Comparison of ENCODE assay signal across 8 cellular contexts in the genomic region with DNA sequence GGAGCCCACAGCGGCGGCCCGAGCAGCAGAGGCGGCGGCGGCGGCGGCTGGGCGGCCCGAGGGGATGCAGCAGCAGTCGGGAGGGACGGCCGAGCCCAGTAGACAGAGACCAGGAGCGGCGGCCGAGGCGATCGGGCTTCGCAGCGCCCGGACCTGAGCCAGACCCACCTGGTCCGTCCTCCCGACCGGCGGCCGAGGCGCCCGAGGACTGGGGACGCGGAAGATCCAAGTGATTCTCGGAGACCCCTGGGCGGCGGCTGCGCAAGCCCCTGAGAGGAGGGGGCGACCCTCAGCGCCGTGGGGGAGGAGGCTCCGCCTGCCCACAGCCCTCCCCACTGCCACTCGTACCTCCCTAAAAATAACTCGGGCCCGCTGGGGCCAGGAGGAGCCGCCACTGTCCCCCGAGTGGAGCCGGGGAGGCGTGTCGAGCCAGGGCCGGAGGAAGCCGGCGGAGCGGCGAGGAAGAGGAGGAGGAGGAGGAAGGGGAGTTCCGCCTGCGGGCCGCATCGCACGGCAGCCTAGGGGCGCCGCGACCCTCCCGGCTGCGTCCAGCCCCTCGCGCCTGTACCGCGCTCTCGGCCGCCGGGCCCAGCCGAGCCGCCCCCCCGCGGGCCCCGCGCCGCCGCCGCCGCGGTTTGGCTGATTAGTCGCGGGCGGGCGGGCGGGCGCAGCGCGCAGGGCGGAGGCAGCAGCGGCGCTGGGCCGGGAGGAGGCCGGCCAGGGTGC. TPM values are rescaled to one million over a fixed set of nuclear protein-coding genes. Genes with fewer than 3 reads are reported as not detected.
DNase-seq lines count a peak whose midpoint lies in the region; ATAC-seq and TF ChIP-seq lines count a peak whose summit lies in the region.

No MANE protein-coding gene starts in this region.

- POLR2A ChIA-PET in activated CD4-positive, alpha-beta memory T cell treated with anti-CD3 and anti-CD28 coated beads, Interleukin-2, amount 10 ng/mL, durations not matched to agents 7 days and 5 days (lab: Charles Lee), result interaction anchor here (0.8 to 2.0 kb wide), 4 partner anchors 13 to 432 kb away, joined by 3 to 5 read pairs (median 3); partner anchors contain the start of gene FNIP2

- no peak overlapping the region for H4K5ac ChIP-seq in H9 (ENCODE audit: insufficient read length, low read depth, low read length)

- no peaks in the 10 kb centered on the region for H4K20me1 ChIP-seq in H9 (ENCODE audit: control insufficient read depth, insufficient read depth, insufficient read length)

- H3K14ac ChIP-seq in H9 (ENCODE audit: insufficient read depth, low read length), result peak overlapping the region; percentile 66

- H2BK15ac ChIP-seq in H9 (ENCODE audit: low read depth, low read length), result no peak overlapping the region

- peaks cover 7% of the 10 kb centered on the region; the same call in 1 of the 2 replicates for H3K4me1 ChIP-seq in H9 (ENCODE audit: insufficient read depth, low read length)

- TF ChIP-seq CTCF in GM12865 (IDR thresholded peaks at IDR 0.05; ENCODE audit: insufficient read depth, low read depth, low read length, missing control alignments) (no peak), H9 (conservative IDR thresholded peaks at IDR 0.05) (no peak), LNCaP clone FGC (IDR thresholded peaks at IDR 0.05; ENCODE audit: control insufficient read depth, extremely low read depth, insufficient read depth) (no peak)

- H3K9me3 Mint-ChIP-seq in H9, result no peaks in the 10 kb centered on the region; a peak in 2 of 5 replicates
- H3K9me3 Mint-ChIP-seq in activated CD4-positive, alpha-beta memory T cell treated with anti-CD3 and anti-CD28 coated beads, Interleukin-2, amount 10 ng/mL, durations not matched to agents 7 days and 5 days, result no peaks in the 10 kb centered on the region
- no peaks in the 10 kb centered on the region for H3K9me3 Mint-ChIP-seq in stimulated activated naive B cell treated with anti-CD40 and anti-IgM and Interleukin-4, amounts not matched to agents 10 μg/mL and 1 μg/mL and 100 μg/mL, for 72 hours

- CTCF ChIA-PET in activated CD4-positive, alpha-beta memory T cell treated with anti-CD3 and anti-CD28 coated beads, Interleukin-2, amount 10 ng/mL, durations not matched to agents 7 days and 5 days (lab: Charles Lee), result no interaction called here

- H3K27me3 ChIP-seq in H9 (ENCODE audit: insufficient read depth, low read length), result no peaks in the 10 kb centered on the region

- H2BK12ac ChIP-seq in H9 (ENCODE audit: insufficient read length, low read depth, low read length), result no peak overlapping the region

- no peak overlapping the region for H2AK5ac ChIP-seq in H9 (ENCODE audit: insufficient read length, low read length)

- peak overlapping the region; percentile 94 for H3K4me3 ChIP-seq in GM12865 (ENCODE audit: low read depth, low read length)
- peak overlapping the region; percentile 85 for H3K4me3 ChIP-seq in LNCaP clone FGC (ENCODE audit: low read depth, low read length)

- no CpG with 5 or more reads among the region's 92 CpGs for whole genome bisulfite sequencing in H9 (ENCODE audit: extremely low coverage, insufficient read length, low lambda C conversion rate)

- peak; percentile 32 to 37 for ATAC-seq in stimulated activated naive B cell treated with anti-CD40 and anti-IgM and Interleukin-4, amounts not matched to agents 10 μg/mL and 1 μg/mL and 100 μg/mL, for 72 hours (replicated peaks)

- no peak overlapping the region for H3K56ac ChIP-seq in H9 (ENCODE audit: insufficient read length, low read depth, low read length)

- H3K27ac ChIP-seq in H9 (ENCODE audit: insufficient read length, low read depth, low read length), result no peak overlapping the region

- H3K9ac ChIP-seq in H9 (ENCODE audit: extremely low read depth, insufficient read length, low read length), result peak overlapping the region; percentile 81

- peak overlapping the region; percentile 91 for H3K4me2 ChIP-seq in H9 (ENCODE audit: insufficient read depth, insufficient read length, low read length)

- peak overlapping the region; percentile 93 for H3K18ac ChIP-seq in H9 (ENCODE audit: insufficient read length, low read depth, low read length)

- no peak overlapping the region for H4K91ac ChIP-seq in H9 (ENCODE audit: insufficient read length, low read depth, low read length)

- H3K79me1 ChIP-seq in H9 (ENCODE audit: insufficient read depth, low read depth, low read length, poor library complexity, severe bottlenecking), result peaks cover 5% of the 10 kb centered on the region

- no peak overlapping the region for H3K23ac ChIP-seq in H9 (ENCODE audit: insufficient read length, low read depth, low read length)

- H3K79me2 ChIP-seq in H9 (ENCODE audit: insufficient read depth, low read length), result peaks cover 14% of the 10 kb centered on the region; the same call in 1 of the 2 replicates

- DNase-seq in GM12865 (ENCODE audit: low read depth) (peak; percentile 54), H9 (peak; percentile 46), LNCaP clone FGC (ENCODE audit: low read depth) (no peak), medulla oblongata (ENCODE audit: extremely low spot score) (peak; percentile 52), OCI-M2 (lab: John Stamatoyannopoulos, UW; ENCODE audit: unreplicated experiment) (no peak)
- peak; percentile 53 for DNase-seq in activated CD4-positive, alpha-beta memory T cell treated with anti-CD3 and anti-CD28 coated beads, Interleukin-2, amount 10 ng/mL, durations not matched to agents 7 days and 5 days
- DNase-seq in effector CD8-positive, alpha-beta T cell (lab: John Stamatoyannopoulos, UW), result peak; percentile 14
- DNase-seq in stimulated activated naive B cell treated with anti-CD40 and anti-IgM and Interleukin-4, amounts not matched to agents 10 μg/mL and 1 μg/mL and 100 μg/mL, for 72 hours, result peak; percentile 44

- H3K27ac Mint-ChIP-seq in H9, result no peak overlapping the region
- no peak overlapping the region for H3K27ac Mint-ChIP-seq in activated CD4-positive, alpha-beta memory T cell treated with anti-CD3 and anti-CD28 coated beads, Interleukin-2, amount 10 ng/mL, durations not matched to agents 7 days and 5 days
- H3K27ac Mint-ChIP-seq in stimulated activated naive B cell treated with anti-CD40 and anti-IgM and Interleukin-4, amounts not matched to agents 10 μg/mL and 1 μg/mL and 100 μg/mL, for 72 hours, result peak overlapping the region; percentile 77

- H2BK120ac ChIP-seq in H9 (ENCODE audit: low read depth, low read length, poor library complexity, severe bottlenecking), result no peak overlapping the region

- H2BK20ac ChIP-seq in H9 (ENCODE audit: low read depth, low read length, poor library complexity, severe bottlenecking), result no peak overlapping the region

- H3K36me3 Mint-ChIP-seq in H9 (ENCODE audit: insufficient read depth in 1 of 3, low read depth in 3 of 3), result peaks cover 0 to 4% (median 0%) of the 10 kb centered on the region in 3 experiments; a peak in 1 of 7 replicates
- H3K36me3 Mint-ChIP-seq in activated CD4-positive, alpha-beta memory T cell treated with anti-CD3 and anti-CD28 coated beads, Interleukin-2, amount 10 ng/mL, durations not matched to agents 7 days and 5 days (ENCODE audit: low read depth), result peaks cover 5% of the 10 kb centered on the region
- peaks cover 0 to 1% of the 10 kb centered on the region in 2 donors for H3K36me3 Mint-ChIP-seq in stimulated activated naive B cell treated with anti-CD40 and anti-IgM and Interleukin-4, amounts not matched to agents 10 μg/mL and 1 μg/mL and 100 μg/mL, for 72 hours

- H3K27me3 Mint-ChIP-seq in H9 (ENCODE audit: low read depth), result peaks cover 16% of the 10 kb centered on the region
- H3K27me3 Mint-ChIP-seq in activated CD4-positive, alpha-beta memory T cell treated with anti-CD3 and anti-CD28 coated beads, Interleukin-2, amount 10 ng/mL, durations not matched to agents 7 days and 5 days, result peaks cover 6% of the 10 kb centered on the region
- H3K27me3 Mint-ChIP-seq in stimulated activated naive B cell treated with anti-CD40 and anti-IgM and Interleukin-4, amounts not matched to agents 10 μg/mL and 1 μg/mL and 100 μg/mL, for 72 hours, result peaks cover 16 to 19% of the 10 kb centered on the region in 2 donors

- no peaks in the 10 kb centered on the region for H3K9me3 ChIP-seq in H9 (ENCODE audit: control insufficient read depth, low read depth, low read length)

- no peak overlapping the region for H2BK5ac ChIP-seq in H9 (ENCODE audit: insufficient read length, low read length)

- peaks cover 32 to 39% of the 10 kb centered on the region in 2 experiments for H3K4me1 Mint-ChIP-seq in H9
- peaks cover 56% of the 10 kb centered on the region for H3K4me1 Mint-ChIP-seq in activated CD4-positive, alpha-beta memory T cell treated with anti-CD3 and anti-CD28 coated beads, Interleukin-2, amount 10 ng/mL, durations not matched to agents 7 days and 5 days
- peaks cover 31 to 43% of the 10 kb centered on the region in 2 donors for H3K4me1 Mint-ChIP-seq in stimulated activated naive B cell treated with anti-CD40 and anti-IgM and Interleukin-4, amounts not matched to agents 10 μg/mL and 1 μg/mL and 100 μg/mL, for 72 hours

- no peak overlapping the region for H2AFZ ChIP-seq in H9 (ENCODE audit: low read length)

- peak overlapping the region; percentile 75 to 93 for H3K4me3 Mint-ChIP-seq in H9
- peak overlapping the region; percentile 94 for H3K4me3 Mint-ChIP-seq in activated CD4-positive, alpha-beta memory T cell treated with anti-CD3 and anti-CD28 coated beads, Interleukin-2, amount 10 ng/mL, durations not matched to agents 7 days and 5 days
- peak overlapping the region; percentile 90 to 95 for H3K4me3 Mint-ChIP-seq in stimulated activated naive B cell treated with anti-CD40 and anti-IgM and Interleukin-4, amounts not matched to agents 10 μg/mL and 1 μg/mL and 100 μg/mL, for 72 hours

- no peak overlapping the region for H4K8ac ChIP-seq in H9 (replicated peaks; ENCODE audit: insufficient read length, low read depth, low read length)

- H3K23me2 ChIP-seq in H9 (ENCODE audit: insufficient read length, low read depth, low read length, poor library complexity, severe bottlenecking), result peaks cover 15% of the 10 kb centered on the region

- no peak overlapping the region for H3T11ph ChIP-seq in H9 (ENCODE audit: low read length)

- no peak overlapping the region for H3K4ac ChIP-seq in H9 (ENCODE audit: low read depth, low read length)

RNA-seq across cellular contexts. Expression of gene RAPGEF2, which starts 0.7 kb away (rescaled TPM):
- total RNA-seq in H9 (2021), result 33.8 and 37.1 TPM in 2 replicates
- total RNA-seq in activated CD4-positive, alpha-beta memory T cell treated with anti-CD3 and anti-CD28 coated beads, Interleukin-2, amount 10 ng/mL, durations not matched to agents 7 days and 5 days, result 10 to 100 TPM; 24.1 to 27.8 TPM

Comparison
In these comparisons a context has a peak if more than half of its experiments do, and no peak if none do; other contexts are left out.
1. DNase-seq: peak in GM12865 (single experiment), H9 (single experiment), activated CD4-positive, alpha-beta memory T cell treated with anti-CD3 and anti-CD28 coated beads, Interleukin-2, amount 10 ng/mL, durations not matched to agents 7 days and 5 days (single experiment), effector CD8-positive, alpha-beta T cell (single experiment), medulla oblongata (single experiment) and stimulated activated naive B cell treated with anti-CD40 and anti-IgM and Interleukin-4, amounts not matched to agents 10 μg/mL and 1 μg/mL and 100 μg/mL, for 72 hours (single experiment); none in LNCaP clone FGC (single experiment) and OCI-M2 (single experiment).
2. Peak in every context shown above with its lines, with median percentiles within 50 percentile points of each other: H3K4me3 Mint-ChIP-seq.